ENCODE assay signal across 8 cellular contexts in genomic region chr15:33215941-33216872, GRCh38. TPM values are rescaled to one million over a fixed set of nuclear protein-coding genes. Genes with fewer than 3 reads are reported as not detected.
DNase-seq lines count a peak whose midpoint lies in the region; ATAC-seq and TF ChIP-seq lines count a peak whose summit lies in the region.

No MANE protein-coding gene starts in this region.

- no peaks in the 10 kb centered on the region for H3K9me1 ChIP-seq in IMR-90 (ENCODE audit: insufficient read depth, low read length)

- H3K36me3 ChIP-seq in CD4-positive, alpha-beta memory T cell (ENCODE audit: insufficient read depth, low read length): no peaks in the 10 kb centered on the region
- no peaks in the 10 kb centered on the region for H3K36me3 ChIP-seq in IMR-90 (ENCODE audit: control insufficient read depth, insufficient read depth, low read length)
- no peaks in the 10 kb centered on the region for H3K36me3 ChIP-seq in left lung

- peak; percentile 43 for TF ChIP-seq CTCF in IMR-90 (conservative IDR thresholded peaks at IDR 0.05; ENCODE audit: low read depth, low read length)
- TF ChIP-seq CTCF in WI38 (IDR thresholded peaks at IDR 0.05; ENCODE audit: low read depth, low read length): peak; percentile 24; the same call in 1 of the 2 replicates
- TF ChIP-seq CTCF in left lung (IDR thresholded peaks at IDR 0.05): peak; percentile 30 to 43

- POLR2A ChIA-PET in CD4-positive, alpha-beta memory T cell (lab: Charles Lee; ENCODE audit: partially characterized antibody): no interaction called here
- POLR2A ChIA-PET in IMR-90 (lab: Charles Lee; ENCODE audit: unreplicated experiment): no interaction called here

- no peak overlapping the region for H3K4me3 ChIP-seq in CD4-positive, alpha-beta memory T cell (ENCODE audit: low read length in 2 of 2)
- H3K4me3 ChIP-seq in IMR-90 (ENCODE audit: insufficient read depth, low read depth, low read length): no peak overlapping the region
- H3K4me3 ChIP-seq in WI38 (ENCODE audit: low read depth, low read length): no peak overlapping the region
- no peak overlapping the region for H3K4me3 ChIP-seq in left lung

- no peaks in the 10 kb centered on the region for H3K4me1 Mint-ChIP-seq in CD4-positive, alpha-beta memory T cell

- H2AK9ac ChIP-seq in IMR-90 (replicated peaks; ENCODE audit: low read depth, low read length, poor library complexity): no peak overlapping the region

- no peak overlapping the region for H3K27ac ChIP-seq in CD4-positive, alpha-beta memory T cell (ENCODE audit: low read depth, low read length)
- H3K27ac ChIP-seq in IMR-90 (ENCODE audit: insufficient read depth, low read length) (no peak overlapping the region), left lung (no peak overlapping the region)

- TF ChIP-seq POLR2A in IMR-90 (IDR thresholded peaks at IDR 0.05; ENCODE audit: low read depth, low read length): no peak

- no peak overlapping the region for H2BK20ac ChIP-seq in IMR-90 (ENCODE audit: low read depth, low read length)

- no peak for TF ChIP-seq RAD21 in IMR-90 (IDR thresholded peaks at IDR 0.05; ENCODE audit: low read length)

- H4K20me1 ChIP-seq in IMR-90 (ENCODE audit: insufficient read depth, low read length): no peaks in the 10 kb centered on the region

- H3K4me3 Mint-ChIP-seq in CD4-positive, alpha-beta memory T cell: no peak overlapping the region

- H3K36me3 Mint-ChIP-seq in CD4-positive, alpha-beta memory T cell: no peaks in the 10 kb centered on the region

- peak in 3 of 5 donors; percentile 15 to 38 (median 32) for DNase-seq in CD4-positive, alpha-beta memory T cell
- peak; percentile 24 for DNase-seq in IMR-90
- no peak for DNase-seq in left lung
- DNase-seq in NCI-H146 treated with DMSO at 0.1 percent for 48 hours (lab: John Stamatoyannopoulos, UW; ENCODE audit: unreplicated experiment): no peak

- no peak overlapping the region for H4K5ac ChIP-seq in IMR-90 (ENCODE audit: low read depth, low read length)

- peak; percentile 60 for ATAC-seq in IMR-90 (ENCODE audit: low read depth)
- peak; percentile 86 for ATAC-seq in left lung
- no peak for ATAC-seq in GM21528 (IDR thresholded peaks at IDR 0.05; ENCODE audit: low FRiP score, unreplicated experiment)
- no peak for ATAC-seq in HG03571 (IDR thresholded peaks at IDR 0.05; ENCODE audit: unreplicated experiment)
- no peak for ATAC-seq in HG02759 (IDR thresholded peaks at IDR 0.05; ENCODE audit: unreplicated experiment)

- H3K9ac ChIP-seq in IMR-90 (ENCODE audit: low read depth, low read length): no peak overlapping the region

- H4K8ac ChIP-seq in IMR-90 (ENCODE audit: low read depth in 2 of 2, low read length in 2 of 2): no peak overlapping the region

- CTCF ChIA-PET in CD4-positive, alpha-beta memory T cell (lab: Charles Lee; ENCODE audit: partially characterized antibody): interaction anchor here (1.1 to 1.8 kb wide), 2 partner anchors 9 to 13 kb away, joined by 3 to 4 read pairs; no protein-coding TSS in a partner anchor
- CTCF ChIA-PET in IMR-90 (lab: Yijun Ruan, JAX): interaction anchor here (0.6 to 1.3 kb wide), 3 partner anchors 13 to 31 kb away, joined by 3 read pairs; no protein-coding TSS in a partner anchor

- in situ Hi-C loops in IMR-90 (cut with MboI; ENCODE audit: low sequenced_read_pairs): no loop called here

- no peak overlapping the region for H4K91ac ChIP-seq in IMR-90 (ENCODE audit: insufficient read depth, low read depth, low read length)

- no peaks in the 10 kb centered on the region for H3K79me1 ChIP-seq in IMR-90 (ENCODE audit: low read depth in 1 of 2, low read length in 2 of 2)

- H3K4ac ChIP-seq in IMR-90 (ENCODE audit: low read depth, low read length): no peak overlapping the region

- dilution Hi-C loops in IMR-90 (cut with HindIII; ENCODE audit: low sequenced_read_pairs, unreplicated experiment): no loop called here

- H2BK5ac ChIP-seq in IMR-90 (ENCODE audit: low read depth, low read length, poor library complexity, severe bottlenecking): no peak overlapping the region

- no peaks in the 10 kb centered on the region for H3K9me3 ChIP-seq in CD4-positive, alpha-beta memory T cell (ENCODE audit: control insufficient read depth in 1 of 2, low read length in 2 of 2)
- no peaks in the 10 kb centered on the region for H3K9me3 ChIP-seq in IMR-90 (ENCODE audit: control insufficient read depth, insufficient read depth, low read length)
- no peaks in the 10 kb centered on the region for H3K9me3 ChIP-seq in left lung

- no peaks in the 10 kb centered on the region for H3K9me3 Mint-ChIP-seq in CD4-positive, alpha-beta memory T cell

- H3K27me3 Mint-ChIP-seq in CD4-positive, alpha-beta memory T cell: peaks cover 0 to 2% of the 10 kb centered on the region in 2 donors

- no peak overlapping the region for H2BK120ac ChIP-seq in IMR-90 (ENCODE audit: low read depth, low read length)

- intact Hi-C loops in CD4-positive, alpha-beta memory T cell (cut with micrococcal nuclease): loop anchor here (1.0 kb wide), 1 partner anchor 484 kb away; no protein-coding TSS in a partner anchor
- intact Hi-C loops in IMR-90 (cut with micrococcal nuclease) (loop anchor here (5.0 kb wide), 1 partner anchor 129 kb away; no protein-coding TSS in a partner anchor), left lung (cut with DNase I) (no loop called here)

- no CpG with 5 or more reads among the region's 3 CpGs for whole genome bisulfite sequencing in IMR-90 (ENCODE audit: extremely low coverage in 2 of 2, insufficient read length in 1 of 2), 2 experiments

- no peak overlapping the region for H2BK15ac ChIP-seq in IMR-90 (ENCODE audit: low read depth, low read length)

- H2AFZ ChIP-seq in IMR-90 (replicated peaks; ENCODE audit: low read length, poor library complexity): no peak overlapping the region

- no peak overlapping the region for H3K14ac ChIP-seq in IMR-90 (replicated peaks; ENCODE audit: low read depth, low read length)

- no peaks in the 10 kb centered on the region for H3K4me1 ChIP-seq in CD4-positive, alpha-beta memory T cell (ENCODE audit: insufficient read depth, low read length)
- H3K4me1 ChIP-seq in IMR-90 (ENCODE audit: control insufficient read depth, insufficient read depth, low read length) (no peaks in the 10 kb centered on the region), left lung (no peaks in the 10 kb centered on the region)

- BruUV-seq in IMR-90 (replicated peaks; lab: Mats Ljungman, UMichigan): no TSS peak

- no peaks in the 10 kb centered on the region for H3K27me3 ChIP-seq in CD4-positive, alpha-beta memory T cell (ENCODE audit: insufficient read depth, low read length)
- H3K27me3 ChIP-seq in IMR-90 (ENCODE audit: control insufficient read depth, insufficient read depth, low read length) (peaks cover 2% of the 10 kb centered on the region; the same call in 1 of the 2 replicates), left lung (no peaks in the 10 kb centered on the region)

- H3K23ac ChIP-seq in IMR-90 (ENCODE audit: low read depth, low read length): no peak overlapping the region

- no peak overlapping the region for H3K56ac ChIP-seq in IMR-90 (ENCODE audit: extremely low read depth, insufficient read depth, low read length)

- no peak overlapping the region for H3K27ac Mint-ChIP-seq in CD4-positive, alpha-beta memory T cell

- H2AK5ac ChIP-seq in IMR-90 (ENCODE audit: low read depth, low read length): no peak overlapping the region

- H3K18ac ChIP-seq in IMR-90 (ENCODE audit: low read depth, low read length): no peak overlapping the region

- H3K4me2 ChIP-seq in IMR-90 (ENCODE audit: low read depth, low read length): no peak overlapping the region

TF ChIP-seq in IMR-90, 13 proteins besides CTCF, POLR2A, EP300 and RAD21:
- TF ChIP-seq SMC3 (IDR thresholded peaks at IDR 0.05; ENCODE audit: low read depth, low read length) (0 out of 2 replicates have a peak, but pooled peaks have one; percentile 10), USF2 (IDR thresholded peaks at IDR 0.05; ENCODE audit: low read depth, low read length) (no peak)

RNA-seq across cellular contexts. Expression of gene FMN1, which starts 21.7 kb away (rescaled TPM):
- under 1 TPM; 0.67 to 0.84 TPM for total RNA-seq in CD4-positive, alpha-beta memory T cell
- under 1 TPM; 0.02 to 0.09 TPM for polyA plus RNA-seq in CD4-positive, alpha-beta memory T cell
- total RNA-seq in IMR-90 (2012; rRNA removed) (17.6 and 29.4 TPM in 2 replicates), left lung (10 to 100 TPM; 32.6 to 45.2 TPM)
- 6.4 and 7.3 TPM in 2 replicates for polyA plus RNA-seq in IMR-90 (2012; rRNA removed)
- polyA plus RNA-seq in IMR-90 (2012; cell fraction: cytosol; rRNA removed): 1.3 and 2.7 TPM in 2 replicates
- 3.5 and 18.2 TPM in 2 replicates for polyA plus RNA-seq in IMR-90 (2012; cell fraction: nucleus; rRNA removed; ENCODE audit: low replicate concordance)

Comparison
In these comparisons a context has a peak if more than half of its experiments do, and no peak if none do; other contexts are left out.
1. DNase-seq: peak in CD4-positive, alpha-beta memory T cell (3 of 5) and IMR-90 (single experiment); none in left lung (0 of 2) and NCI-H146 treated with DMSO at 0.1 percent for 48 hours (single experiment).
2. ATAC-seq: peak in IMR-90 (single experiment) and left lung (single experiment); none in GM21528 (single experiment), HG03571 (single experiment) and HG02759 (single experiment).
3. RNA of gene FMN1, which starts 21.7 kb away (total RNA-seq): 32.6 to 45.2 TPM in left lung and 17.6 to 29.4 TPM in IMR-90; 0.67 to 0.84 TPM in CD4-positive, alpha-beta memory T cell; every median in the first group is over 10 times any median in the second.
4. intact Hi-C loops: an anchor here in CD4-positive, alpha-beta memory T cell (1.0 kb wide) and IMR-90 (5.0 kb wide); none called in left lung.
5. Peak in every context shown above with its lines, with median percentiles within 50 percentile points of each other: CTCF ChIP-seq.